In the genomic region with DNA sequence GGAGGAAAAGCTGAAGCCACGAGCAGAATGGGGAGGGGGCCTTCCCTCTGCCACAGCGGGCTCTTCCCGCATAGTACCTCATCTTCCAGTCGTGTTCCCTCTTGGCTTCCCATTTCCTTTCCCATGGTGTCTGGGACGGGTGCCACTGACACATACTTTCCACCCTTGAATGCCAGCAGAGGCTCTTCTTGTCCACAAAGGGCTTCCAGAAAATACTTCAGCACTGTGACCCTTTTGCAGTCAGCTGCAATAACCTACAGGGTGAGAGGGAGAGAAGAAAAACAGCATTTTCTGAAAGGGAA, we compare ENCODE assay signal across 12 cellular contexts. TPM values are rescaled to one million over a fixed set of nuclear protein-coding genes. Genes with fewer than 3 reads are reported as not detected.
DNase-seq lines count a peak whose midpoint lies in the region; ATAC-seq and TF ChIP-seq lines count a peak whose summit lies in the region.
"Had no signal": no experiment of that assay in that cellular context is flagged by ENCODE, and none has a peak within 500 bp of the region (broad histone marks: within the 10 kb centered on the region; RNA-seq: fewer than 3 reads in every experiment).

No MANE protein-coding gene starts in this region.

- WGBS in GM23248 (ENCODE audit: low coverage in 1 of 2, low lambda C conversion rate in 2 of 2, missing lambda C conversion rate in 2 of 2), 2 experiments: 14 to 20% methylated on average over 5 of the region's 5 CpGs
- 20% methylated on average over 5 of the region's 5 CpGs for WGBS in right cardiac atrium

- H3K27ac ChIP-seq in GM23248: peak overlapping the region; percentile 96
- H3K27ac ChIP-seq in right cardiac atrium (ENCODE audit: low read length): peak overlapping the region; percentile 99
- peak overlapping the region; percentile 76 to 85 (median 80) for H3K27ac ChIP-seq in gastrocnemius medialis

- H3K9me2 ChIP-seq in GM23248 (ENCODE audit: insufficient read depth): no peaks in the 10 kb centered on the region

- H3K4me2 ChIP-seq in GM23248 (ENCODE audit: unreplicated experiment): no peak overlapping the region
- H3K4me2 ChIP-seq: GM23338 had no signal

- DNase-seq in GM23248: peak; percentile 76
- peak; percentile 67 for DNase-seq in astrocyte of the spinal cord (ENCODE audit: low read depth, low spot score)
- peak; percentile 79 to 85 (median 83) for DNase-seq in right cardiac atrium
- DNase-seq in gastrocnemius medialis: peak in 1 of 2 donors; percentile 70
- no peak for DNase-seq in NCI-H526 (lab: John Stamatoyannopoulos, UW)
- DNase-seq in NCI-H526 treated with DMSO at 0.1 percent for 48 hours (lab: John Stamatoyannopoulos, UW): no peak
- no peak for DNase-seq in H7
- no peak for DNase-seq in superior temporal gyrus (ENCODE audit: extremely low spot score)
- DNase-seq: activated gamma-delta T cell, NCI-H524 treated with DMSO at 0.1 percent for 48 hours, T1000 had no signal

- H2AFZ ChIP-seq in GM23248: no peak overlapping the region
- H2AFZ ChIP-seq: GM23338 had no signal

- in situ Hi-C loops in GM23248 (cut with MboI) (loop anchor here (10.0 kb wide), 1 partner anchor 149 kb away; no protein-coding TSS in a partner anchor), astrocyte of the spinal cord (cut with HindIII; ENCODE audit: low sequenced_read_pairs) (no loop called here), gastrocnemius medialis (cut with MboI; ENCODE audit: low sequenced_read_pairs in 4 of 4) (no loop called here)

- H3K27me3 ChIP-seq in GM23248 (replicated peaks; ENCODE audit: insufficient read depth) (no peaks in the 10 kb centered on the region), right cardiac atrium (ENCODE audit: control insufficient read depth, insufficient read depth) (no peaks in the 10 kb centered on the region), gastrocnemius medialis (no peaks in the 10 kb centered on the region), H7 (ENCODE audit: control insufficient read depth, insufficient read depth, low read length) (no peaks in the 10 kb centered on the region)

- H3K36me3 ChIP-seq in GM23248 (ENCODE audit: low read depth): no peaks in the 10 kb centered on the region
- peaks cover 0 to 14% of the 10 kb centered on the region in 2 donors for H3K36me3 ChIP-seq in gastrocnemius medialis
- H3K36me3 ChIP-seq in H7 (replicated peaks; ENCODE audit: control insufficient read depth, insufficient read depth, low read length): peaks cover 2% of the 10 kb centered on the region; the same call in 1 of the 2 replicates

- H4K20me1 ChIP-seq in GM23248 (ENCODE audit: insufficient read depth): no peaks in the 10 kb centered on the region

- H3K79me2 ChIP-seq in GM23248 (ENCODE audit: insufficient read depth): no peaks in the 10 kb centered on the region

- TF ChIP-seq CTCF in astrocyte of the spinal cord (IDR thresholded peaks at IDR 0.05; ENCODE audit: low read depth, low read length): no peak
- TF ChIP-seq CTCF in gastrocnemius medialis (IDR thresholded peaks at IDR 0.05 in 4 of 5, conservative IDR thresholded peaks at IDR 0.05 in 1 of 5): no peak

- no peaks in the 10 kb centered on the region for H3K9me3 ChIP-seq in GM23248 (ENCODE audit: low read depth)
- no peaks in the 10 kb centered on the region for H3K9me3 ChIP-seq in right cardiac atrium (ENCODE audit: control insufficient read depth, low read length)
- no peaks in the 10 kb centered on the region for H3K9me3 ChIP-seq in gastrocnemius medialis

- no peak for TF ChIP-seq POLR2A in gastrocnemius medialis (IDR thresholded peaks at IDR 0.05)

- peak overlapping the region; percentile 81 for H3K9ac ChIP-seq in GM23248

- H3K4me1 ChIP-seq in GM23248 (ENCODE audit: insufficient read depth) (peaks cover 71% of the 10 kb centered on the region), right cardiac atrium (ENCODE audit: control insufficient read depth, insufficient read depth, low read length) (peaks cover 57% of the 10 kb centered on the region), gastrocnemius medialis (peaks cover 72 to 76% of the 10 kb centered on the region in 2 donors)

- no peak overlapping the region for H3K4me3 ChIP-seq in GM23248
- no peak overlapping the region for H3K4me3 ChIP-seq in astrocyte of the spinal cord (ENCODE audit: low read depth, low read length)
- no peak overlapping the region for H3K4me3 ChIP-seq in right cardiac atrium (ENCODE audit: low read length)
- no peak overlapping the region for H3K4me3 ChIP-seq in gastrocnemius medialis
- no peak overlapping the region for H3K4me3 ChIP-seq in H7 (ENCODE audit: insufficient read depth, low read depth, low read length)
- H3K4me3 ChIP-seq: GM23338 had no signal

- peaks cover 61% of the 10 kb centered on the region for H3F3A ChIP-seq in GM23248 (ENCODE audit: insufficient read depth)

- ATAC-seq in right cardiac atrium (peak; percentile 32 to 53), gastrocnemius medialis (peak; percentile 30 to 38)
- ATAC-seq: GM23338 had no signal

- intact Hi-C loops in right cardiac atrium (cut with DNase I) (no loop called here), gastrocnemius medialis (cut with DNase I; ENCODE audit: low total_unique reads) (loop anchor here (10.0 kb wide), 1 partner anchor 89 kb away; no protein-coding TSS in a partner anchor)

RNA-seq across cellular contexts. Expression of gene HIC1, which starts 30.7 kb away (rescaled TPM):
- total RNA-seq in GM23248 (2014; rRNA removed; shearing (Covaris generic)): 35.0 and 59.8 TPM in 2 replicates
- polyA plus RNA-seq in GM23248 (2016; fragmentation: Nextera tagmentation; extraction: Ambion mirVana) (1.6 TPM in 2 replicates), right cardiac atrium (10.3 TPM)
- total RNA-seq in right cardiac atrium (10 to 100 TPM; 16.9 to 33.0 (median 24.7) TPM), gastrocnemius medialis (1 to 10 TPM; 4.6 to 9.6 (median 6.9) TPM)
- 0.03 and 0.63 TPM in 2 replicates for total RNA-seq in H7 (2014; rRNA removed; shearing (Covaris generic))

RNA-seq across cellular contexts. Expression of gene OVCA2, which starts 43.8 kb away (rescaled TPM):
- total RNA-seq in GM23248 (2014; rRNA removed; shearing (Covaris generic)): 67.3 and 92.0 TPM in 2 replicates
- polyA plus RNA-seq in GM23248 (2016; fragmentation: Nextera tagmentation; extraction: Ambion mirVana) (63.5 and 66.1 TPM in 2 replicates), right cardiac atrium (35.6 TPM)
- total RNA-seq in right cardiac atrium (10 to 100 TPM; 15.3 to 29.4 (median 20.5) TPM), gastrocnemius medialis (10 to 100 TPM; 12.6 to 50.2 (median 34.4) TPM)
- 23.1 and 25.1 TPM in 2 replicates for total RNA-seq in H7 (2014; rRNA removed; shearing (Covaris generic))

RNA-seq across cellular contexts. Expression of gene DPH1, which starts 55.6 kb away (rescaled TPM):
- 51.2 and 58.1 TPM in 2 replicates for total RNA-seq in GM23248 (2014; rRNA removed; shearing (Covaris generic))
- polyA plus RNA-seq in GM23248 (2016; fragmentation: Nextera tagmentation; extraction: Ambion mirVana) (41.1 and 41.2 TPM in 2 replicates), right cardiac atrium (20.5 TPM)
- total RNA-seq in right cardiac atrium (10 to 100 TPM; 24.7 to 30.7 (median 27.5) TPM), gastrocnemius medialis (10 to 100 TPM; 47.2 to 59.9 (median 57.7) TPM)
- 37.0 and 53.6 TPM in 2 replicates for total RNA-seq in H7 (2014; rRNA removed; shearing (Covaris generic))

Comparison
In these comparisons a context has a peak if more than half of its experiments do, and no peak if none do; other contexts are left out.
1. DNase-seq: peak in GM23248 (single experiment), astrocyte of the spinal cord (single experiment) and right cardiac atrium (3 of 3); none in NCI-H526 (0 of 2), NCI-H526 treated with DMSO at 0.1 percent for 48 hours (single experiment), H7 (single experiment) and superior temporal gyrus (single experiment).
2. Peak in every context shown above with its lines, with median percentiles within 50 percentile points of each other: H3K27ac ChIP-seq.